In genomic region chr19:511101-511841, GRCh38 we compare ENCODE assay signal across 8 cellular contexts. TPM values are rescaled to one million over a fixed set of nuclear protein-coding genes. Genes with fewer than 3 reads are reported as not detected.
DNase-seq lines count a peak whose midpoint lies in the region; ATAC-seq and TF ChIP-seq lines count a peak whose summit lies in the region.

No MANE protein-coding gene starts in this region.

- H3K4me3 ChIP-seq in CD4-positive, alpha-beta memory T cell (ENCODE audit: low read length in 2 of 2), result peak overlapping the region; percentile 64 to 72
- H3K4me3 ChIP-seq in WERI-Rb-1 (ENCODE audit: low read depth, low read length), result no peak overlapping the region
- H3K4me3 ChIP-seq in mesenchymal stem cell (ENCODE audit: insufficient read depth in 1 of 2, low read depth in 1 of 2, low read length in 2 of 2), result no peak overlapping the region

- peaks cover 56% of the 10 kb centered on the region for H3K4me1 ChIP-seq in CD4-positive, alpha-beta memory T cell (ENCODE audit: insufficient read depth, low read length)
- peaks cover 34% of the 10 kb centered on the region for H3K4me1 ChIP-seq in mesenchymal stem cell (ENCODE audit: control insufficient read depth, insufficient read depth, low read depth, low read length)

- CTCF ChIA-PET in CD4-positive, alpha-beta memory T cell (lab: Charles Lee; ENCODE audit: partially characterized antibody), result interaction anchor here (0.8 to 2.8 kb wide), 16 partner anchors 10 to 244 kb away, joined by 3 to 48 read pairs (median 6); partner anchors contain the start of genes CDC34 and MADCAM1
- CTCF ChIA-PET in MCF 10A (lab: Yijun Ruan, JAX), result interaction anchor here (0.5 to 1.9 kb wide), 11 partner anchors 10 to 244 kb away, joined by 3 to 24 read pairs (median 4); partner anchors contain the start of gene CDC34

- H3K4me2 ChIP-seq in mesenchymal stem cell (ENCODE audit: low read length, poor library complexity, severe bottlenecking), result peak overlapping the region; percentile 60

- TF ChIP-seq CTCF in WERI-Rb-1 (IDR thresholded peaks at IDR 0.05; ENCODE audit: low read depth, low read length), result no peak
- TF ChIP-seq CTCF in MCF 10A (IDR thresholded peaks at IDR 0.05; ENCODE audit: unreplicated experiment), result no peak

- no peak overlapping the region for H2AFZ ChIP-seq in mesenchymal stem cell (ENCODE audit: low read depth, low read length)

- no peak overlapping the region for H2AK5ac ChIP-seq in mesenchymal stem cell (ENCODE audit: low read length, severe bottlenecking)

- no peak for ATAC-seq in GM21529 (IDR thresholded peaks at IDR 0.05; ENCODE audit: unreplicated experiment)
- ATAC-seq in HG03354 (IDR thresholded peaks at IDR 0.05; ENCODE audit: poor library complexity, severe bottlenecking, unreplicated experiment), result no peak

- peak overlapping the region; percentile 81 for H4K91ac ChIP-seq in mesenchymal stem cell (ENCODE audit: low read length)

- H3K9ac ChIP-seq in mesenchymal stem cell (ENCODE audit: low read length), result peak overlapping the region; percentile 35

- H4K8ac ChIP-seq in mesenchymal stem cell (ENCODE audit: low read length), result peak overlapping the region; percentile 68

- 32% methylated on average over 26 of the region's 29 CpGs for WGBS in mesenchymal stem cell

- H3K36me3 Mint-ChIP-seq in CD4-positive, alpha-beta memory T cell, result peaks cover 4 to 13% of the 10 kb centered on the region in 2 donors
- H3K36me3 Mint-ChIP-seq in MCF 10A (ENCODE audit: insufficient read depth, unreplicated experiment), result peaks cover 4% of the 10 kb centered on the region

- H3K23ac ChIP-seq in mesenchymal stem cell (ENCODE audit: low read length in 2 of 2), result no peak overlapping the region

- no TSS peak for BruUV-seq in MCF 10A (replicated peaks; lab: Mats Ljungman, UMichigan)

- H3K9me3 ChIP-seq in CD4-positive, alpha-beta memory T cell (ENCODE audit: control insufficient read depth in 1 of 2, low read length in 2 of 2), result no peaks in the 10 kb centered on the region
- H3K9me3 ChIP-seq in WERI-Rb-1 (ENCODE audit: severe bottlenecking) (no peaks in the 10 kb centered on the region), mesenchymal stem cell (ENCODE audit: control insufficient read depth, low read length) (no peaks in the 10 kb centered on the region)

- H3K4ac ChIP-seq in mesenchymal stem cell (ENCODE audit: low read depth in 1 of 2, low read length in 2 of 2), result peak overlapping the region in 1 of 2 experiments; percentile 8

- H2BK5ac ChIP-seq in mesenchymal stem cell (ENCODE audit: low read depth, low read length, poor library complexity, severe bottlenecking), result peak overlapping the region; percentile 49

- DNase-seq in CD4-positive, alpha-beta memory T cell, result peak; percentile 94 to 97 (median 96)
- DNase-seq in NCI-H1417 (lab: John Stamatoyannopoulos, UW) (peak; percentile 95 to 100 (median 100)), WERI-Rb-1 (no peak), MCF 10A (ENCODE audit: unreplicated experiment) (no peak), mesenchymal stem cell (no peak)
- DNase-seq in stimulated activated CD8-positive, alpha-beta memory T cell treated with anti-CD3 and anti-CD28 coated beads, Interleukin-7, amount 100 ng/mL, for 24 hours (ENCODE audit: low read depth), result peak; percentile 52

- no peak overlapping the region for H2BK15ac ChIP-seq in mesenchymal stem cell (ENCODE audit: low read depth, poor library complexity, severe bottlenecking)

- H3K18ac ChIP-seq in mesenchymal stem cell (ENCODE audit: low read depth in 1 of 2, low read length in 2 of 2), result peak overlapping the region; percentile 65 to 70

- intact Hi-C loops in CD4-positive, alpha-beta memory T cell (cut with micrococcal nuclease), result loop anchor here (2.0 to 10.0 kb wide), 2 partner anchors 34 to 124 kb away; partner anchors contain the start of genes FGF22, GZMM and POLRMT
- intact Hi-C loops in MCF 10A (cut with micrococcal nuclease), result no loop called here

- peak overlapping the region; percentile 87 to 96 (median 90) for H3K4me3 Mint-ChIP-seq in CD4-positive, alpha-beta memory T cell
- peak overlapping the region; percentile 26 for H3K4me3 Mint-ChIP-seq in MCF 10A (ENCODE audit: unreplicated experiment)

- peak overlapping the region; percentile 4 to 6 for H2BK12ac ChIP-seq in mesenchymal stem cell (ENCODE audit: low read length in 2 of 2)

- peak overlapping the region; percentile 87 for H3K27ac ChIP-seq in CD4-positive, alpha-beta memory T cell (ENCODE audit: low read depth, low read length)
- H3K27ac ChIP-seq in WERI-Rb-1 (peak overlapping the region; percentile 53), mesenchymal stem cell (ENCODE audit: low read length, poor library complexity, severe bottlenecking) (peak overlapping the region; percentile 75)

- H3K14ac ChIP-seq in mesenchymal stem cell (ENCODE audit: low read length in 2 of 2), result peak overlapping the region in 1 of 2 experiments; percentile 19

- peak overlapping the region; percentile 12 for H2BK120ac ChIP-seq in mesenchymal stem cell (ENCODE audit: low read depth, low read length)

- H3K79me1 ChIP-seq in mesenchymal stem cell (replicated peaks; ENCODE audit: low read length, poor library complexity, severe bottlenecking), result peaks cover 29% of the 10 kb centered on the region

- POLR2A ChIA-PET in CD4-positive, alpha-beta memory T cell (lab: Charles Lee; ENCODE audit: partially characterized antibody), result interaction anchor here (0.6 to 4.3 kb wide), 18 partner anchors 7 to 758 kb away, joined by 3 to 111 read pairs (median 6); partner anchors contain the start of genes BSG, CDC34, CIRBP and GZMM
- POLR2A ChIA-PET in MCF 10A (lab: Yijun Ruan, JAX), result interaction anchor here (0.7 to 2.1 kb wide), 5 partner anchors 17 to 169 kb away, joined by 3 to 8 read pairs (median 5); partner anchors contain the start of gene CDC34

- H3K27me3 Mint-ChIP-seq in CD4-positive, alpha-beta memory T cell, result no peaks in the 10 kb centered on the region
- H3K27me3 Mint-ChIP-seq in MCF 10A (ENCODE audit: insufficient read depth, unreplicated experiment), result no peaks in the 10 kb centered on the region

- H3K27ac Mint-ChIP-seq in CD4-positive, alpha-beta memory T cell, result peak overlapping the region; percentile 94 to 100 (median 100)
- no peak overlapping the region for H3K27ac Mint-ChIP-seq in MCF 10A (ENCODE audit: low read depth, unreplicated experiment)

- no peaks in the 10 kb centered on the region for H3K27me3 ChIP-seq in CD4-positive, alpha-beta memory T cell (ENCODE audit: insufficient read depth, low read length)
- H3K27me3 ChIP-seq in WERI-Rb-1 (ENCODE audit: insufficient read depth, low read depth, severe bottlenecking) (no peaks in the 10 kb centered on the region), mesenchymal stem cell (ENCODE audit: control insufficient read depth in 1 of 2, insufficient read depth in 1 of 2, low read length in 2 of 2) (no peaks in the 10 kb centered on the region)

- H3K36me3 ChIP-seq in CD4-positive, alpha-beta memory T cell (ENCODE audit: insufficient read depth, low read length), result no peaks in the 10 kb centered on the region
- peaks cover 5% of the 10 kb centered on the region; the same call in 1 of the 2 replicates for H3K36me3 ChIP-seq in WERI-Rb-1
- H3K36me3 ChIP-seq in mesenchymal stem cell (ENCODE audit: control insufficient read depth in 1 of 2, insufficient read depth in 2 of 2, low read depth in 1 of 2, low read length in 2 of 2), result peaks cover 14 to 36% of the 10 kb centered on the region in 2 experiments

- peaks cover 20 to 57% (median 39%) of the 10 kb centered on the region in 4 donors for H3K4me1 Mint-ChIP-seq in CD4-positive, alpha-beta memory T cell
- H3K4me1 Mint-ChIP-seq in MCF 10A (ENCODE audit: insufficient read depth, unreplicated experiment), result peaks cover 24% of the 10 kb centered on the region

- peaks cover 0 to 4% (median 0%) of the 10 kb centered on the region in 8 donors for H3K9me3 Mint-ChIP-seq in CD4-positive, alpha-beta memory T cell
- H3K9me3 Mint-ChIP-seq in MCF 10A (ENCODE audit: unreplicated experiment), result no peaks in the 10 kb centered on the region

RNA-seq across cellular contexts. Expression of gene TPGS1, which starts 4.0 kb away (rescaled TPM):
- 10 to 100 TPM; 31.8 to 32.0 TPM for total RNA-seq in CD4-positive, alpha-beta memory T cell
- polyA plus RNA-seq in CD4-positive, alpha-beta memory T cell, result 10 to 100 TPM; 22.2 to 37.6 TPM
- total RNA-seq in MCF 10A (2022), result 11.9 and 12.6 TPM in 2 replicates
- 10.3 TPM for polyA plus RNA-seq in mesenchymal stem cell (2013, experiment 1 of 2)
- polyA plus RNA-seq in mesenchymal stem cell (2013, experiment 2 of 2), result 9.3 TPM

RNA-seq across cellular contexts. Expression of gene MADCAM1, which starts 15.0 kb away (rescaled TPM):
- total RNA-seq in CD4-positive, alpha-beta memory T cell, result 1 to 10 TPM; 1.5 to 1.9 TPM
- under 1 TPM; 0.11 to 0.24 TPM for polyA plus RNA-seq in CD4-positive, alpha-beta memory T cell
- total RNA-seq in MCF 10A (2022), result 0.25 and 0.47 TPM in 2 replicates
- 0.29 TPM for polyA plus RNA-seq in mesenchymal stem cell (2013, experiment 1 of 2)
- polyA plus RNA-seq in mesenchymal stem cell (2013, experiment 2 of 2), result 0.23 TPM

RNA-seq across cellular contexts. Expression of gene CDC34, which starts 20.3 kb away (rescaled TPM):
- total RNA-seq in CD4-positive, alpha-beta memory T cell, result 10 to 100 TPM; 44.4 to 46.6 TPM
- polyA plus RNA-seq in CD4-positive, alpha-beta memory T cell, result 10 to 100 TPM; 26.7 to 44.0 TPM
- 49.7 and 61.3 TPM in 2 replicates for total RNA-seq in MCF 10A (2022)
- 82.8 TPM for polyA plus RNA-seq in mesenchymal stem cell (2013, experiment 1 of 2)
- polyA plus RNA-seq in mesenchymal stem cell (2013, experiment 2 of 2), result 82.0 TPM

RNA-seq across cellular contexts. Expression of gene GZMM, which starts 32.6 kb away (rescaled TPM):
- 10 to 100 TPM; 25.5 to 28.7 TPM for total RNA-seq in CD4-positive, alpha-beta memory T cell
- 100 to 1,000 TPM in 1 of 2 donors, 10 to 100 TPM in 1; 82.1 to 122 TPM for polyA plus RNA-seq in CD4-positive, alpha-beta memory T cell
- not detected in 2 replicates for total RNA-seq in MCF 10A (2022)
- not detected for polyA plus RNA-seq in mesenchymal stem cell (2013, experiment 1 of 2)
- polyA plus RNA-seq in mesenchymal stem cell (2013, experiment 2 of 2), result 0.07 TPM

RNA-seq across cellular contexts. Expression of gene SHC2, which starts 50.4 kb away (rescaled TPM):
- total RNA-seq in CD4-positive, alpha-beta memory T cell, result under 1 TPM; 0.55 to 0.64 TPM
- not detected for polyA plus RNA-seq in CD4-positive, alpha-beta memory T cell
- 0.77 and 2.8 TPM in 2 replicates for total RNA-seq in MCF 10A (2022)
- 23.8 TPM for polyA plus RNA-seq in mesenchymal stem cell (2013, experiment 1 of 2)
- polyA plus RNA-seq in mesenchymal stem cell (2013, experiment 2 of 2), result 24.7 TPM

Comparison
In these comparisons a context has a peak if more than half of its experiments do, and no peak if none do; other contexts are left out.
1. DNase-seq: peak in CD4-positive, alpha-beta memory T cell (5 of 5), NCI-H1417 (3 of 3) and stimulated activated CD8-positive, alpha-beta memory T cell treated with anti-CD3 and anti-CD28 coated beads, Interleukin-7, amount 100 ng/mL, for 24 hours (single experiment); none in WERI-Rb-1 (single experiment), MCF 10A (single experiment) and mesenchymal stem cell (single experiment).
2. H3K4me3 ChIP-seq: peak in CD4-positive, alpha-beta memory T cell (2 of 2); none in WERI-Rb-1 (single experiment) and mesenchymal stem cell (0 of 2).
3. Peak in every context shown above with its lines, with median percentiles within 50 percentile points of each other: H3K27ac ChIP-seq.